ENCODE assay signal across 1 cellular context in the genomic region with DNA sequence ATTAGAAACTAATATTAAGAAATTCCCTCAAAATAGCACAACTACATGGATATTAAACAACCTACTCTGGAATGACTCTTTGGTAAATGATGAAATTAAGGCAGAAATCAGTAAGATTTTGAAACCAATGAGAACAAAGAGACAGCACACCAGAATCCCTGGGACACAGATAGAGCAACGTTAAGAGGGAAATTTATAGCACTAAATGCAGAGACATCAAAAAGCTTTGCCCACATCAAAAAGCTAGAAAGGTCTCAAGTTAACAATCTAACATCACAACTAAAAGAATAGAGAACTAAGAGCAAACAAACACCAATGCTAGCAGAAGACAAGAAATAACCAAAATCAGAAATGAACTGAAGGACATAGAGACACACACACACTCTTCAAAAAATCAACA.
TF ChIP-seq lines count a peak whose summit lies in the region.

No MANE protein-coding gene starts in this region.

TF ChIP-seq in K562, 482 proteins besides CTCF, POLR2A, EP300 and RAD21 (continued from another document):
- TF ChIP-seq, protein P1, sequence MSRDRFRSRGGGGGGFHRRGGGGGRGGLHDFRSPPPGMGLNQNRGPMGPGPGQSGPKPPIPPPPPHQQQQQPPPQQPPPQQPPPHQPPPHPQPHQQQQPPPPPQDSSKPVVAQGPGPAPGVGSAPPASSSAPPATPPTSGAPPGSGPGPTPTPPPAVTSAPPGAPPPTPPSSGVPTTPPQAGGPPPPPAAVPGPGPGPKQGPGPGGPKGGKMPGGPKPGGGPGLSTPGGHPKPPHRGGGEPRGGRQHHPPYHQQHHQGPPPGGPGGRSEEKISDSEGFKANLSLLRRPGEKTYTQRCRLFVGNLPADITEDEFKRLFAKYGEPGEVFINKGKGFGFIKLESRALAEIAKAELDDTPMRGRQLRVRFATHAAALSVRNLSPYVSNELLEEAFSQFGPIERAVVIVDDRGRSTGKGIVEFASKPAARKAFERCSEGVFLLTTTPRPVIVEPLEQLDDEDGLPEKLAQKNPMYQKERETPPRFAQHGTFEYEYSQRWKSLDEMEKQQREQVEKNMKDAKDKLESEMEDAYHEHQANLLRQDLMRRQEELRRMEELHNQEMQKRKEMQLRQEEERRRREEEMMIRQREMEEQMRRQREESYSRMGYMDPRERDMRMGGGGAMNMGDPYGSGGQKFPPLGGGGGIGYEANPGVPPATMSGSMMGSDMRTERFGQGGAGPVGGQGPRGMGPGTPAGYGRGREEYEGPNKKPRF (IDR thresholded peaks at IDR 0.05; ENCODE audit: low read depth, low read length) = no peak
- TF ChIP-seq ZNF766 (CRISPR knock-in tag; conservative IDR thresholded peaks at IDR 0.05) = no peak
- TF ChIP-seq KDM4B (IDR thresholded peaks at IDR 0.05; ENCODE audit: borderline replicate concordance in 2 of 2, low read depth in 1 of 2) = no peak
- TF ChIP-seq, protein P2, sequence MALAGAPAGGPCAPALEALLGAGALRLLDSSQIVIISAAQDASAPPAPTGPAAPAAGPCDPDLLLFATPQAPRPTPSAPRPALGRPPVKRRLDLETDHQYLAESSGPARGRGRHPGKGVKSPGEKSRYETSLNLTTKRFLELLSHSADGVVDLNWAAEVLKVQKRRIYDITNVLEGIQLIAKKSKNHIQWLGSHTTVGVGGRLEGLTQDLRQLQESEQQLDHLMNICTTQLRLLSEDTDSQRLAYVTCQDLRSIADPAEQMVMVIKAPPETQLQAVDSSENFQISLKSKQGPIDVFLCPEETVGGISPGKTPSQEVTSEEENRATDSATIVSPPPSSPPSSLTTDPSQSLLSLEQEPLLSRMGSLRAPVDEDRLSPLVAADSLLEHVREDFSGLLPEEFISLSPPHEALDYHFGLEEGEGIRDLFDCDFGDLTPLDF (CRISPR knock-in tag; IDR thresholded peaks at IDR 0.05) = no peak
- no peak for TF ChIP-seq SETDB1 (IDR thresholded peaks at IDR 0.05; ENCODE audit: low read length)
- TF ChIP-seq MYBL2 (IDR thresholded peaks at IDR 0.05; ENCODE audit: low read depth) = no peak
- no peak for TF ChIP-seq MYBL2 (CRISPR knock-in tag; IDR thresholded peaks at IDR 0.05; ENCODE audit: borderline replicate concordance)
- no peak for TF ChIP-seq ZNF444 (CRISPR knock-in tag; IDR thresholded peaks at IDR 0.05)
- no peak for TF ChIP-seq LEF1 (IDR thresholded peaks at IDR 0.05)
- no peak for TF ChIP-seq TRIM24 (IDR thresholded peaks at IDR 0.05)
- no peak for TF ChIP-seq U2AF2 (optimal IDR thresholded peaks at IDR 0.05; ENCODE audit: low read depth, low read length)
- TF ChIP-seq OTX1 (CRISPR knock-in tag; IDR thresholded peaks at IDR 0.05) = no peak
- no peak for TF ChIP-seq POLR2H (tag; IDR thresholded peaks at IDR 0.05; ENCODE audit: low read depth)
- TF ChIP-seq, protein P3, sequence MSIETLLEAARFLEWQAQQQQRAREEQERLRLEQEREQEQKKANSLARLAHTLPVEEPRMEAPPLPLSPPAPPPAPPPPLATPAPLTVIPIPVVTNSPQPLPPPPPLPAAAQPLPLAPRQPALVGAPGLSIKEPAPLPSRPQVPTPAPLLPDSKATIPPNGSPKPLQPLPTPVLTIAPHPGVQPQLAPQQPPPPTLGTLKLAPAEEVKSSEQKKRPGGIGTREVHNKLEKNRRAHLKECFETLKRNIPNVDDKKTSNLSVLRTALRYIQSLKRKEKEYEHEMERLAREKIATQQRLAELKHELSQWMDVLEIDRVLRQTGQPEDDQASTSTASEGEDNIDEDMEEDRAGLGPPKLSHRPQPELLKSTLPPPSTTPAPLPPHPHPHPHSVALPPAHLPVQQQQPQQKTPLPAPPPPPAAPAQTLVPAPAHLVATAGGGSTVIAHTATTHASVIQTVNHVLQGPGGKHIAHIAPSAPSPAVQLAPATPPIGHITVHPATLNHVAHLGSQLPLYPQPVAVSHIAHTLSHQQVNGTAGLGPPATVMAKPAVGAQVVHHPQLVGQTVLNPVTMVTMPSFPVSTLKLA (conservative IDR thresholded peaks at IDR 0.05) = no peak
- TF ChIP-seq, protein P4, sequence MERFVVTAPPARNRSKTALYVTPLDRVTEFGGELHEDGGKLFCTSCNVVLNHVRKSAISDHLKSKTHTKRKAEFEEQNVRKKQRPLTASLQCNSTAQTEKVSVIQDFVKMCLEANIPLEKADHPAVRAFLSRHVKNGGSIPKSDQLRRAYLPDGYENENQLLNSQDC (CRISPR knock-in tag; IDR thresholded peaks at IDR 0.05) = no peak
- no peak for TF ChIP-seq YBX1 (IDR thresholded peaks at IDR 0.05)
